ENCODE assay signal across 21 cellular contexts in genomic region chr11:66686801-66687750, GRCh38. TPM values are rescaled to one million over a fixed set of nuclear protein-coding genes. Genes with fewer than 3 reads are reported as not detected.
DNase-seq lines count a peak whose midpoint lies in the region; ATAC-seq, FAIRE-seq and TF ChIP-seq lines count a peak whose summit lies in the region.
"Had no signal": no experiment of that assay in that cellular context is flagged by ENCODE, and none has a peak within 500 bp of the region (broad histone marks: within the 10 kb centered on the region; RNA-seq: fewer than 3 reads in every experiment).

No MANE protein-coding gene starts in this region.

- H3K36me3 ChIP-seq in HepG2 (replicated peaks in 1 of 2; ENCODE audit: control insufficient read depth in 1 of 2, insufficient read depth in 2 of 2, low read length in 2 of 2), result no peaks in the 10 kb centered on the region
- H3K36me3 ChIP-seq in GM23248 (ENCODE audit: low read depth), result no peaks in the 10 kb centered on the region
- H3K36me3 ChIP-seq: lower lobe of right lung, upper lobe of left lung had no signal

- H3K9me3 Mint-ChIP-seq in neural crest cell, result no peaks in the 10 kb centered on the region
- H3K9me3 Mint-ChIP-seq: CD8-positive, alpha-beta T cell; naive B cell had no signal

- POLR2A ChIA-PET in HepG2 (lab: Yijun Ruan, JAX), result no interaction called here

- no peak overlapping the region for H3K4me3 Mint-ChIP-seq in neural crest cell
- H3K4me3 Mint-ChIP-seq: CD8-positive, alpha-beta T cell; naive B cell had no signal

- FAIRE-seq in HepG2 (lab: Jason Lieb, UNC), result no peak

- no peak overlapping the region for H3K9ac ChIP-seq in HepG2 (ENCODE audit: insufficient read depth, low read depth, low read length)
- H3K9ac ChIP-seq in GM23248, result no peak overlapping the region

- H3K4me3 ChIP-seq in HepG2 (replicated peaks in 1 of 3; ENCODE audit: insufficient read depth in 1 of 3, low read depth in 2 of 3, low read length in 3 of 3), result no peak overlapping the region
- H3K4me3 ChIP-seq in GM23248, result no peak overlapping the region
- H3K4me3 ChIP-seq: lower lobe of right lung, SK-N-MC, upper lobe of left lung had no signal

- peaks cover 4% of the 10 kb centered on the region for H3K4me1 Mint-ChIP-seq in neural crest cell

- BruUV-seq in HepG2 (replicated peaks; lab: Mats Ljungman, UMichigan), result no TSS peak

- H3F3A ChIP-seq in GM23248 (ENCODE audit: insufficient read depth), result no peaks in the 10 kb centered on the region

- H4K20me1 ChIP-seq in HepG2 (ENCODE audit: insufficient read depth, low read length) (no peaks in the 10 kb centered on the region), GM23248 (ENCODE audit: insufficient read depth) (no peaks in the 10 kb centered on the region)

- TF ChIP-seq CTCF in neural crest cell (conservative IDR thresholded peaks at IDR 0.05) (no peak), HepG2 (CRISPR knock-in tag; IDR thresholded peaks at IDR 0.05) (no peak)

- H3K27ac ChIP-seq in HepG2 (ENCODE audit: extremely low read length, insufficient read depth, low read length) (no peak overlapping the region), GM23248 (no peak overlapping the region)
- H3K27ac ChIP-seq: lower lobe of right lung, SK-N-MC, upper lobe of left lung had no signal

- H3K4me1 ChIP-seq in HepG2 (ENCODE audit: insufficient read depth, low read length) (no peaks in the 10 kb centered on the region), GM23248 (ENCODE audit: insufficient read depth) (no peaks in the 10 kb centered on the region)
- H3K4me1 ChIP-seq: lower lobe of right lung, upper lobe of left lung had no signal

- no peak for ATAC-seq in Right ventricle myocardium inferior
- no peak for ATAC-seq in left ventricle myocardium superior
- no peak for ATAC-seq in HepG2
- ATAC-seq: CD8-positive, alpha-beta T cell had no signal

- no peak for TF ChIP-seq POLR2A in HepG2 (IDR thresholded peaks at IDR 0.05; ENCODE audit: insufficient read depth in 1 of 2, low read depth in 2 of 2, low read length in 2 of 2)

- H3K27me3 ChIP-seq in HepG2 (ENCODE audit: control insufficient read depth in 1 of 2, insufficient read depth in 2 of 2, low read length in 2 of 2) (no peaks in the 10 kb centered on the region; a peak in 1 of 5 replicates), GM23248 (replicated peaks; ENCODE audit: insufficient read depth) (no peaks in the 10 kb centered on the region)
- H3K27me3 ChIP-seq: upper lobe of left lung had no signal

- in situ Hi-C loops in HepG2 (cut with HindIII; ENCODE audit: extremely low pct_ligation_motif_present, low pct_unique_long_range_greater_than_20kb), result no loop called here
- in situ Hi-C loops in GM23248 (cut with MboI), result no loop called here

- H3K27ac Mint-ChIP-seq in neural crest cell (ENCODE audit: unreplicated experiment), result peak overlapping the region; percentile 35
- H3K27ac Mint-ChIP-seq: CD8-positive, alpha-beta T cell had no signal

- TF ChIP-seq RAD21 in HepG2 (CRISPR knock-in tag; IDR thresholded peaks at IDR 0.05), result no peak

- H3K79me2 ChIP-seq in HepG2 (ENCODE audit: insufficient read depth, low read length) (no peaks in the 10 kb centered on the region), GM23248 (ENCODE audit: insufficient read depth) (no peaks in the 10 kb centered on the region)

- CTCF ChIA-PET in HepG2 (lab: Yijun Ruan, JAX; ENCODE audit: low intra/inter-chr PET ratio, low total read pairs), result no interaction called here

- H3K9me3 ChIP-seq in HepG2 (ENCODE audit: low read length) (no peaks in the 10 kb centered on the region), GM23248 (ENCODE audit: low read depth) (no peaks in the 10 kb centered on the region)
- H3K9me3 ChIP-seq: lower lobe of right lung, upper lobe of left lung had no signal

- H3K4me2 ChIP-seq in HepG2 (ENCODE audit: low read depth, low read length) (no peak overlapping the region), GM23248 (ENCODE audit: unreplicated experiment) (no peak overlapping the region)

- DNase-seq in Right ventricle myocardium inferior (ENCODE audit: missing footprints), result peak; percentile 22
- no peak for DNase-seq in left ventricle myocardium superior
- peak; percentile 87 for DNase-seq in cerebellum (ENCODE audit: low spot score)
- no peak for DNase-seq in neural crest cell (ENCODE audit: low read depth, low spot score)
- DNase-seq in HepG2 (ENCODE audit: low spot score), result no peak
- DNase-seq in NCI-H526 treated with DMSO at 0.1 percent for 48 hours (lab: John Stamatoyannopoulos, UW), result no peak
- DNase-seq in GM03348 (ENCODE audit: low spot score), result no peak
- no peak for DNase-seq in GM23248
- DNase-seq: CD8-positive, alpha-beta T cell; cortex of kidney; EL; erythroblast; lower lobe of right lung; MM.1S; naive B cell; NCI-H187 treated with DMSO at 0.1 percent for 48 hours; NCI-H510A; stimulated activated CD4-positive, alpha-beta T cell treated with anti-CD3 and anti-CD28 coated beads, Interleukin-15, amount 100 ng/mL, for 24 hours; stimulated activated naive CD4-positive, alpha-beta T cell treated with Interleukin-2 at 50 U/mL for 16 hours had no signal

- H2AFZ ChIP-seq in HepG2 (ENCODE audit: low read length) (no peak overlapping the region), GM23248 (no peak overlapping the region)

- TF ChIP-seq EP300 in HepG2 (IDR thresholded peaks at IDR 0.05; ENCODE audit: low read depth in 2 of 2, low read length in 2 of 2) (no peak), HepG2 (CRISPR knock-in tag; IDR thresholded peaks at IDR 0.05; ENCODE audit: borderline replicate concordance) (no peak)

- peaks cover 4% of the 10 kb centered on the region for H3K36me3 Mint-ChIP-seq in neural crest cell (ENCODE audit: low read depth)
- H3K36me3 Mint-ChIP-seq: CD8-positive, alpha-beta T cell; naive B cell had no signal

- 91% methylated on average over 19 of the region's 33 CpGs for WGBS in HepG2 (ENCODE audit: low lambda C conversion rate)
- 86 to 87% methylated on average over 29 to 30 of the region's 33 CpGs for WGBS in GM23248 (ENCODE audit: low coverage in 1 of 2, low lambda C conversion rate in 2 of 2, missing lambda C conversion rate in 2 of 2), 2 experiments

- H3K27me3 Mint-ChIP-seq in neural crest cell (ENCODE audit: low read depth), result no peaks in the 10 kb centered on the region

- intact Hi-C loops in Right ventricle myocardium inferior (cut with DNase I) (no loop called here), left ventricle myocardium superior (cut with micrococcal nuclease) (no loop called here), HepG2 (cut with micrococcal nuclease; ENCODE audit: unreplicated experiment) (no loop called here)

- H3K9me2 ChIP-seq in GM23248 (ENCODE audit: insufficient read depth), result no peaks in the 10 kb centered on the region

RNA-seq across cellular contexts. Expression of gene RBM4B, which starts 9.4 kb away (rescaled TPM):
- total RNA-seq in Right ventricle myocardium inferior (14.0 TPM), left ventricle myocardium superior (13.1 TPM), cerebellum (73.9 TPM), neural crest cell (57.0 and 61.9 TPM in 2 replicates), HepG2 (2016; rRNA removed; fragmentation: Illumina TruSeq; extraction: Trizol) (25.6 and 25.8 TPM in 2 replicates)
- 11.1 and 13.0 TPM in 2 replicates for total RNA-seq in HepG2 (2016; cell fraction: cytosol; rRNA removed; fragmentation: Illumina TruSeq; extraction: Trizol; ENCODE audit: low read depth)
- total RNA-seq in HepG2 (2016; cell fraction: insoluble cytoplasmic fraction; rRNA removed; fragmentation: Illumina TruSeq; extraction: Trizol), result 24.9 and 27.1 TPM in 2 replicates
- 16.5 and 17.7 TPM in 2 replicates for total RNA-seq in HepG2 (2016; cell fraction: membrane; rRNA removed; fragmentation: Illumina TruSeq; extraction: Trizol)
- total RNA-seq in HepG2 (2016; cell fraction: nucleus; rRNA removed; fragmentation: Illumina TruSeq; extraction: Trizol), result 21.3 and 26.1 TPM in 2 replicates
- polyA plus RNA-seq in HepG2 (2011; rRNA removed) (32.4 and 33.5 TPM in 2 replicates), GM23248 (2016; fragmentation: Nextera tagmentation; extraction: Ambion mirVana) (23.2 and 23.4 TPM in 2 replicates)
- polyA plus RNA-seq in HepG2 (2011; cell fraction: cytosol; rRNA removed), result 19.2 and 24.1 TPM in 2 replicates
- 51.7 and 54.9 TPM in 2 replicates for polyA plus RNA-seq in HepG2 (2011; cell fraction: nucleus; rRNA removed)
- 18.3 and 24.4 TPM in 2 replicates for polyA plus RNA-seq in HepG2 (2012)
- polyA plus RNA-seq in HepG2 (2016; cell fraction: cytosol; fragmentation: Illumina TruSeq; extraction: Trizol; ENCODE audit: low read depth), result 4.8 and 5.2 TPM in 2 replicates
- polyA plus RNA-seq in HepG2 (2016; cell fraction: insoluble cytoplasmic fraction; fragmentation: Illumina TruSeq; extraction: Trizol; ENCODE audit: low read depth), result 28.7 and 29.9 TPM in 2 replicates
- 7.3 and 10.0 TPM in 2 replicates for polyA plus RNA-seq in HepG2 (2016; cell fraction: membrane; fragmentation: Illumina TruSeq; extraction: Trizol; ENCODE audit: low read depth)
- 43.3 and 48.3 TPM in 2 replicates for polyA plus RNA-seq in HepG2 (2016; cell fraction: nucleus; fragmentation: Illumina TruSeq; extraction: Trizol; ENCODE audit: insufficient read depth, low read depth)
- 19.7 and 31.4 TPM in 2 replicates for polyA minus RNA-seq in HepG2 (2011; rRNA and poly(A)+ RNA removed; ENCODE audit: low replicate concordance)
- 7.9 and 9.7 TPM in 2 replicates for polyA minus RNA-seq in HepG2 (2011; cell fraction: cytosol; rRNA and poly(A)+ RNA removed)
- polyA minus RNA-seq in HepG2 (2011; cell fraction: nucleus; rRNA and poly(A)+ RNA removed), result 39.4 and 40.9 TPM in 2 replicates
- total RNA-seq in GM23248 (2014; rRNA removed; shearing (Covaris generic)), result 18.5 and 22.9 TPM in 2 replicates

RNA-seq across cellular contexts. Expression of gene SPTBN2, which starts 41.9 kb away (rescaled TPM):
- 0.95 TPM for total RNA-seq in Right ventricle myocardium inferior
- total RNA-seq in left ventricle myocardium superior, result 1.1 TPM
- total RNA-seq in cerebellum, result 93.8 TPM
- total RNA-seq in neural crest cell, result 34.1 and 43.6 TPM in 2 replicates
- total RNA-seq in HepG2 (2016; rRNA removed; fragmentation: Illumina TruSeq; extraction: Trizol), result 1.2 and 4.0 TPM in 2 replicates
- 0.51 and 1.1 TPM in 2 replicates for total RNA-seq in HepG2 (2016; cell fraction: cytosol; rRNA removed; fragmentation: Illumina TruSeq; extraction: Trizol; ENCODE audit: low read depth)
- 1.4 and 4.7 TPM in 2 replicates for total RNA-seq in HepG2 (2016; cell fraction: insoluble cytoplasmic fraction; rRNA removed; fragmentation: Illumina TruSeq; extraction: Trizol)
- 0.34 and 0.53 TPM in 2 replicates for total RNA-seq in HepG2 (2016; cell fraction: membrane; rRNA removed; fragmentation: Illumina TruSeq; extraction: Trizol)
- 5.5 and 7.1 TPM in 2 replicates for total RNA-seq in HepG2 (2016; cell fraction: nucleus; rRNA removed; fragmentation: Illumina TruSeq; extraction: Trizol)
- polyA plus RNA-seq in HepG2 (2011; rRNA removed), result 0.65 and 2.0 TPM in 2 replicates
- 0.69 and 0.91 TPM in 2 replicates for polyA plus RNA-seq in HepG2 (2011; cell fraction: cytosol; rRNA removed)
- 8.8 and 9.0 TPM in 2 replicates for polyA plus RNA-seq in HepG2 (2011; cell fraction: nucleus; rRNA removed)
- polyA plus RNA-seq in HepG2 (2012), result 1.2 and 2.0 TPM in 2 replicates
- 0.15 and 0.21 TPM in 2 replicates for polyA plus RNA-seq in HepG2 (2016; cell fraction: cytosol; fragmentation: Illumina TruSeq; extraction: Trizol; ENCODE audit: low read depth)
- 1.0 and 2.0 TPM in 2 replicates for polyA plus RNA-seq in HepG2 (2016; cell fraction: insoluble cytoplasmic fraction; fragmentation: Illumina TruSeq; extraction: Trizol; ENCODE audit: low read depth)
- 0.35 and 0.48 TPM in 2 replicates for polyA plus RNA-seq in HepG2 (2016; cell fraction: membrane; fragmentation: Illumina TruSeq; extraction: Trizol; ENCODE audit: low read depth)
- polyA plus RNA-seq in HepG2 (2016; cell fraction: nucleus; fragmentation: Illumina TruSeq; extraction: Trizol; ENCODE audit: insufficient read depth, low read depth), result 8.1 and 13.3 TPM in 2 replicates
- polyA minus RNA-seq in HepG2 (2011; rRNA and poly(A)+ RNA removed; ENCODE audit: low replicate concordance), result 2.5 and 62.0 TPM in 2 replicates
- 1.1 and 2.7 TPM in 2 replicates for polyA minus RNA-seq in HepG2 (2011; cell fraction: cytosol; rRNA and poly(A)+ RNA removed)
- 3.5 and 4.8 TPM in 2 replicates for polyA minus RNA-seq in HepG2 (2011; cell fraction: nucleus; rRNA and poly(A)+ RNA removed)
- 0.13 and 0.22 TPM in 2 replicates for total RNA-seq in GM23248 (2014; rRNA removed; shearing (Covaris generic))
- 0.13 TPM in 1 of 2 replicates, not detected in the other for polyA plus RNA-seq in GM23248 (2016; fragmentation: Nextera tagmentation; extraction: Ambion mirVana)
- total RNA-seq: CD8-positive, alpha-beta T cell had no signal

RNA-seq across cellular contexts. Expression of gene RBM4, which starts 48.6 kb away (rescaled TPM):
- total RNA-seq in Right ventricle myocardium inferior (72.1 TPM), left ventricle myocardium superior (69.5 TPM), cerebellum (113 TPM), neural crest cell (268 and 269 TPM in 2 replicates), HepG2 (2016; rRNA removed; fragmentation: Illumina TruSeq; extraction: Trizol) (136 and 138 TPM in 2 replicates)
- total RNA-seq in HepG2 (2016; cell fraction: cytosol; rRNA removed; fragmentation: Illumina TruSeq; extraction: Trizol; ENCODE audit: low read depth), result 72.4 and 85.4 TPM in 2 replicates
- total RNA-seq in HepG2 (2016; cell fraction: insoluble cytoplasmic fraction; rRNA removed; fragmentation: Illumina TruSeq; extraction: Trizol), result 137 and 138 TPM in 2 replicates
- 57.5 and 58.8 TPM in 2 replicates for total RNA-seq in HepG2 (2016; cell fraction: membrane; rRNA removed; fragmentation: Illumina TruSeq; extraction: Trizol)
- total RNA-seq in HepG2 (2016; cell fraction: nucleus; rRNA removed; fragmentation: Illumina TruSeq; extraction: Trizol), result 101 and 109 TPM in 2 replicates
- polyA plus RNA-seq in HepG2 (2011; rRNA removed) (123 and 126 TPM in 2 replicates), GM23248 (2016; fragmentation: Nextera tagmentation; extraction: Ambion mirVana) (121 and 125 TPM in 2 replicates)
- polyA plus RNA-seq in HepG2 (2011; cell fraction: cytosol; rRNA removed), result 150 and 151 TPM in 2 replicates
- polyA plus RNA-seq in HepG2 (2011; cell fraction: nucleus; rRNA removed), result 83.4 and 84.4 TPM in 2 replicates
- polyA plus RNA-seq in HepG2 (2012), result 117 and 122 TPM in 2 replicates
- polyA plus RNA-seq in HepG2 (2016; cell fraction: cytosol; fragmentation: Illumina TruSeq; extraction: Trizol; ENCODE audit: low read depth), result 29.4 and 30.6 TPM in 2 replicates
- 149 and 157 TPM in 2 replicates for polyA plus RNA-seq in HepG2 (2016; cell fraction: insoluble cytoplasmic fraction; fragmentation: Illumina TruSeq; extraction: Trizol; ENCODE audit: low read depth)
- polyA plus RNA-seq in HepG2 (2016; cell fraction: membrane; fragmentation: Illumina TruSeq; extraction: Trizol; ENCODE audit: low read depth), result 38.1 and 38.5 TPM in 2 replicates
- polyA plus RNA-seq in HepG2 (2016; cell fraction: nucleus; fragmentation: Illumina TruSeq; extraction: Trizol; ENCODE audit: insufficient read depth, low read depth), result 115 and 116 TPM in 2 replicates
- 104 and 196 TPM in 2 replicates for polyA minus RNA-seq in HepG2 (2011; rRNA and poly(A)+ RNA removed; ENCODE audit: low replicate concordance)
- polyA minus RNA-seq in HepG2 (2011; cell fraction: cytosol; rRNA and poly(A)+ RNA removed), result 40.8 and 41.0 TPM in 2 replicates
- polyA minus RNA-seq in HepG2 (2011; cell fraction: nucleus; rRNA and poly(A)+ RNA removed), result 136 and 154 TPM in 2 replicates
- total RNA-seq in GM23248 (2014; rRNA removed; shearing (Covaris generic)), result 79.0 and 81.4 TPM in 2 replicates

Comparison
In these comparisons a context has a peak if more than half of its experiments do, and no peak if none do; other contexts are left out.
1. DNase-seq: peak in Right ventricle myocardium inferior (single experiment) and cerebellum (single experiment); none in left ventricle myocardium superior (single experiment), neural crest cell (single experiment), HepG2 (single experiment), NCI-H526 treated with DMSO at 0.1 percent for 48 hours (single experiment), GM03348 (single experiment) and GM23248 (single experiment).